Comparison of ENCODE assay signal across 8 cellular contexts in the genomic region with DNA sequence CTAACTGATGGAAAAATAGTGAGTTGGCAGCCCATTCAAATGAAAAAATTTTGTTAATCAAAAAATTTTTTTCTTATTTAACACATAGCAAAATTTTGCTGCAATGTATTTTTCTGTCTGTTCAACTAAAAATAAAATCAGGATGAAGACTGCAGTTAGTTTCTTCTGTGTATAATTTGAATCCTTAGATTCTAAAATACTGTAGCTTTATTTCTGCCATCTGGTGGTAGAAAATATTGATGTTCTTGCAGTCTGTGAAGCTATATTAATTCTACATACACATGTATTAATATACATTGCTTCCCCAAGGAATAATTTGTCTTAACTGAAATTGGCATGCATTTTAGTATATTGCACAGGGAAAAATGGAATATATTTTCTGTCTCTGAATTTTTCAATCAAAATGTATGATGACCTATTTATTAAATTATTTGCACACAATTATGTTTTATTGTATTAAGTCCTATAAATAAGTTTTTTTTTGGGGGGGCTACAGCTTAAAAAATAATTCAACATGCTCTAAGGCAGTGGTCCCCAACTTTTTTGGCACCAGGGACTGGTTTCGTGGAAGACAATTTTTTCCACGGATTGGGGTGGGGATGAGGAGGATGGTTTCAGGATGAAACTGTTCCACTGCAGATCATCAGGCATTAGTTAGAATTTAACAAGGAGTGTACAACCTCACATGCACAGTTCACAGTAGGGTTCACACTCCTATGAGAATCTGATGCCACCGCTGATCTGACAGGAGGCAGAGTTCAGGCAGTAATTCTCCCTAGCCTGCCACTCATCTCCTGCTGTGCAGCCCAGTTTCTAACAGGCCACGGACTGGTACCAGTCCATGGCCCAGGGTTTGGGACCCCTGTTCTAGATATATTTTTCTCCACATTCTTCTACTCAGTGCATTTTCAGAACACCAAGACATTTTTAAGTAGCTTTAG.
DNase-seq lines count a peak whose midpoint lies in the region; ATAC-seq and TF ChIP-seq lines count a peak whose summit lies in the region.

No MANE protein-coding gene starts in this region.

- ATAC-seq in HG03342 (IDR thresholded peaks at IDR 0.05; ENCODE audit: unreplicated experiment) (no peak), GM18909 (IDR thresholded peaks at IDR 0.05; ENCODE audit: poor library complexity, unreplicated experiment) (no peak)

- no peak overlapping the region for H3K9ac ChIP-seq in neural cell (ENCODE audit: low read length)

- no peak overlapping the region for H2AFZ ChIP-seq in neural cell (ENCODE audit: low read depth, low read length)

- H3K9me3 ChIP-seq in neural cell (ENCODE audit: low read length): no peaks in the 10 kb centered on the region

- H3K27me3 ChIP-seq in neural cell (ENCODE audit: insufficient read depth, low read depth, low read length): no peaks in the 10 kb centered on the region

- TF ChIP-seq CTCF in neural cell (IDR thresholded peaks at IDR 0.05; ENCODE audit: poor library complexity, severe bottlenecking): peak; percentile 70

- no peaks in the 10 kb centered on the region for H3K79me2 ChIP-seq in neural cell (replicated peaks; ENCODE audit: insufficient read depth, low read length)

- no peak for TF ChIP-seq EP300 in neural cell (conservative IDR thresholded peaks at IDR 0.05; ENCODE audit: poor library complexity, severe bottlenecking)

- H3K27ac ChIP-seq in neural cell (ENCODE audit: low read length): no peak overlapping the region

- H3K9me2 ChIP-seq in neural cell (ENCODE audit: insufficient read depth, low read length): no peaks in the 10 kb centered on the region

- DNase-seq in EL: peak; percentile 38
- peak; percentile 2 for DNase-seq in NCI-H2029 (lab: John Stamatoyannopoulos, UW)
- peak; percentile 33 for DNase-seq in cerebellar cortex (ENCODE audit: low spot score)
- DNase-seq in effector CD8-positive, alpha-beta T cell (lab: John Stamatoyannopoulos, UW): no peak
- no peak for DNase-seq in activated T-cell treated with anti-CD3 and anti-CD28 coated beads for 4 hours

- no peak overlapping the region for H3K4me2 ChIP-seq in neural cell (ENCODE audit: low read length)

- no peaks in the 10 kb centered on the region for H3K36me3 ChIP-seq in neural cell (ENCODE audit: insufficient read depth, low read length)

- H4K20me1 ChIP-seq in neural cell (ENCODE audit: insufficient read depth): no peaks in the 10 kb centered on the region

- no peaks in the 10 kb centered on the region for H3F3A ChIP-seq in neural cell (ENCODE audit: insufficient read depth, low read length, poor library complexity, severe bottlenecking)

- TF ChIP-seq RAD21 in neural cell (conservative IDR thresholded peaks at IDR 0.05): peak; percentile 74

- no peak overlapping the region for H3K4me3 ChIP-seq in neural cell (ENCODE audit: low read length)

TF ChIP-seq in neural cell, 6 proteins besides CTCF, POLR2A, EP300 and RAD21:
- no peak for TF ChIP-seq TAF1 (IDR thresholded peaks at IDR 0.05; ENCODE audit: low read depth)
- TF ChIP-seq SMC3 (conservative IDR thresholded peaks at IDR 0.05; ENCODE audit: poor library complexity): peak; percentile 83

Comparison
In these comparisons a context has a peak if more than half of its experiments do, and no peak if none do; other contexts are left out.
1. DNase-seq: peak in EL (single experiment), NCI-H2029 (single experiment) and cerebellar cortex (single experiment); none in effector CD8-positive, alpha-beta T cell (single experiment) and activated T-cell treated with anti-CD3 and anti-CD28 coated beads for 4 hours (single experiment).